ENCODE assay signal across 15 cellular contexts in the genomic region with DNA sequence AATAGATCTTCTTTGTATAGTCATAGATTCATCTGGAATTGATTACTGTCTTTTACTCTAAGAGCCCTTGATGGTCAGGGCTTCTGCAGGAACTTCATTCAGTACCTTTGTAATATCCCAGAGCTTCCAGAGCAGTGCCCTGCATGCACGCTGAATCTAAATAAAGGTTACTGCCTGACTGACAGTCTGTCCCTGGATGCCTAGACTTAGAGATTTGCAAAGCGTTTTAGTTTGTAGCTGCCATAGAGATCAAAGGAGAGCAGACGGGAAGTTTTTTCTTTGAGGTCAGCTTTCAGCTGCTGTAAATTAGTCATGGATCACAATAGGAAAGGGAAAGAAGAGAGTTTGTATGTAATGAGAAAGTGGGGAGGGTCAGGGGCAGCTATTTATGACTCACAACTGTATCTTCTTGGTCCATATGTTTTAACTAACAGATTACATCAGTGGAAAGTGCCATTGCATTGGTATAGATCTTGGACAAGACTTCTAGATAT. TPM values are rescaled to one million over a fixed set of nuclear protein-coding genes. Genes with fewer than 3 reads are reported as not detected.
DNase-seq lines count a peak whose midpoint lies in the region; ATAC-seq and TF ChIP-seq lines count a peak whose summit lies in the region.
"Had no signal": no experiment of that assay in that cellular context is flagged by ENCODE, and none has a peak within 500 bp of the region (broad histone marks: within the 10 kb centered on the region; RNA-seq: fewer than 3 reads in every experiment).

No MANE protein-coding gene starts in this region.

- H3K27me3 ChIP-seq in kidney epithelial cell (ENCODE audit: control insufficient read depth, insufficient read depth, low read length), result no peaks in the 10 kb centered on the region
- H3K27me3 ChIP-seq: BLaER1 treated with 17β-estradiol and CSF1 and Interleukin-3, amounts not matched to agents 10 nM and 100 nM had no signal

- no peak overlapping the region for H3K4me3 Mint-ChIP-seq in stimulated activated memory B cell treated with anti-CD40 and anti-IgM and Interleukin-4, amounts not matched to agents 10 μg/mL and 1 μg/mL and 100 μg/mL, for 72 hours

- no peaks in the 10 kb centered on the region for H3K36me3 Mint-ChIP-seq in stimulated activated memory B cell treated with anti-CD40 and anti-IgM and Interleukin-4, amounts not matched to agents 10 μg/mL and 1 μg/mL and 100 μg/mL, for 72 hours

- peaks cover 27% of the 10 kb centered on the region for H3K27me3 Mint-ChIP-seq in stimulated activated memory B cell treated with anti-CD40 and anti-IgM and Interleukin-4, amounts not matched to agents 10 μg/mL and 1 μg/mL and 100 μg/mL, for 72 hours

- no peak overlapping the region for H3K4me3 ChIP-seq in AG09309 (ENCODE audit: control insufficient read depth, low read depth, low read length)
- no peak overlapping the region for H3K4me3 ChIP-seq in kidney epithelial cell (ENCODE audit: low read depth, low read length)
- H3K4me3 ChIP-seq: BLaER1 treated with 17β-estradiol and CSF1 and Interleukin-3, amounts not matched to agents 10 nM and 100 nM; thoracic aorta had no signal

- no peaks in the 10 kb centered on the region for H3K9me3 Mint-ChIP-seq in stimulated activated memory B cell treated with anti-CD40 and anti-IgM and Interleukin-4, amounts not matched to agents 10 μg/mL and 1 μg/mL and 100 μg/mL, for 72 hours

- ATAC-seq in stimulated activated memory B cell treated with anti-CD40 and anti-IgM and Interleukin-4, amounts not matched to agents 10 μg/mL and 1 μg/mL and 100 μg/mL, for 72 hours, result no peak

- H3K4me1 Mint-ChIP-seq in stimulated activated memory B cell treated with anti-CD40 and anti-IgM and Interleukin-4, amounts not matched to agents 10 μg/mL and 1 μg/mL and 100 μg/mL, for 72 hours, result no peaks in the 10 kb centered on the region

- DNase-seq in AG09309 (ENCODE audit: low read depth) (peak; percentile 23), HT1080 (ENCODE audit: low read depth) (peak; percentile 86), astrocyte of the hippocampus (ENCODE audit: low read depth, low spot score) (peak; percentile 83), kidney epithelial cell (ENCODE audit: low read depth) (peak; percentile 82), middle frontal gyrus (ENCODE audit: extremely low spot score, low spot score) (no peak), occipital lobe (lab: John Stamatoyannopoulos, UW) (no peak), OCI-M2 (lab: John Stamatoyannopoulos, UW; ENCODE audit: unreplicated experiment) (no peak)
- DNase-seq: activated CD4-positive, CD25-positive, alpha-beta regulatory T cell treated with anti-CD3 and anti-CD28 coated beads, Interleukin-2, amount 50 U/mL, for 72 hours; activated gamma-delta T cell; effector CD4-positive, alpha-beta T cell; NCI-H1694 treated with DMSO at 0.1 percent for 48 hours; stimulated activated CD4-positive, alpha-beta T cell treated with anti-CD3 and anti-CD28 coated beads, Interleukin-4, amount 100 ng/mL, for 24 hours had no signal

- TF ChIP-seq CTCF in AG09309 (IDR thresholded peaks at IDR 0.05; ENCODE audit: control insufficient read depth, insufficient read depth, low read depth, low read length, missing control alignments) (no peak), kidney epithelial cell (IDR thresholded peaks at IDR 0.05; ENCODE audit: insufficient read depth, low read length, poor library complexity, severe bottlenecking) (no peak)

- no peaks in the 10 kb centered on the region for H3K36me3 ChIP-seq in kidney epithelial cell (ENCODE audit: control insufficient read depth, insufficient read depth, low read length)
- H3K36me3 ChIP-seq: BLaER1 treated with 17β-estradiol and CSF1 and Interleukin-3, amounts not matched to agents 10 nM and 100 nM; thoracic aorta had no signal

- no peak overlapping the region for H3K27ac Mint-ChIP-seq in stimulated activated memory B cell treated with anti-CD40 and anti-IgM and Interleukin-4, amounts not matched to agents 10 μg/mL and 1 μg/mL and 100 μg/mL, for 72 hours

RNA-seq across cellular contexts. Expression of a gene that starts 45.2 kb away (rescaled TPM):
- not detected in 2 replicates for total RNA-seq in HT1080 (2014; rRNA removed; shearing (Covaris generic))
- 0.01 TPM in 1 of 2 replicates, not detected in the other for polyA plus RNA-seq in HT1080 (2015; cell fraction: cytosol; rRNA removed)
- not detected in 2 replicates for polyA plus RNA-seq in HT1080 (2015; cell fraction: nucleus; rRNA removed)
- not detected in 2 replicates for total RNA-seq in kidney epithelial cell
- total RNA-seq in occipital lobe, result 7.8 TPM

Comparison
In these comparisons a context has a peak if more than half of its experiments do, and no peak if none do; other contexts are left out.
1. DNase-seq: peak in AG09309 (single experiment), HT1080 (single experiment), astrocyte of the hippocampus (single experiment) and kidney epithelial cell (single experiment); none in middle frontal gyrus (single experiment), occipital lobe (single experiment) and OCI-M2 (single experiment).